In genomic region chr2:102301867-102302362, GRCh38 we compare ENCODE assay signal across 8 cellular contexts. TPM values are rescaled to one million over a fixed set of nuclear protein-coding genes. Genes with fewer than 3 reads are reported as not detected.
DNase-seq lines count a peak whose midpoint lies in the region; ATAC-seq and TF ChIP-seq lines count a peak whose summit lies in the region.

No MANE protein-coding gene starts in this region.

- H3K4me2 ChIP-seq in MM.1S (ENCODE audit: low read depth, low read length): no peak overlapping the region

- peak overlapping the region; percentile 60 for H3K27ac Mint-ChIP-seq in activated CD8-positive, alpha-beta memory T cell treated with anti-CD3 and anti-CD28 coated beads, Interleukin-2, amount 10 ng/mL, durations not matched to agents 7 days and 5 days

- H3K79me2 ChIP-seq in MM.1S (ENCODE audit: low read length): no peaks in the 10 kb centered on the region

- no peak overlapping the region for H2AFZ ChIP-seq in MM.1S (ENCODE audit: low read length)

- no peak overlapping the region for H3K9ac ChIP-seq in MM.1S (ENCODE audit: low read length)

- H3K4me1 ChIP-seq in MM.1S (ENCODE audit: low read length): no peaks in the 10 kb centered on the region

- no peaks in the 10 kb centered on the region for H3K9me2 ChIP-seq in MM.1S (replicated peaks; ENCODE audit: insufficient read depth, low read length)

- no peaks in the 10 kb centered on the region for H4K20me1 ChIP-seq in MM.1S (ENCODE audit: insufficient read depth, low read length)

- H3K9me3 Mint-ChIP-seq in activated CD8-positive, alpha-beta memory T cell treated with anti-CD3 and anti-CD28 coated beads, Interleukin-2, amount 10 ng/mL, durations not matched to agents 7 days and 5 days (ENCODE audit: low read depth): no peaks in the 10 kb centered on the region

- no peaks in the 10 kb centered on the region for H3K27me3 ChIP-seq in MM.1S (replicated peaks; ENCODE audit: insufficient read depth, low read length)

- peaks cover 10% of the 10 kb centered on the region for H3K27me3 Mint-ChIP-seq in activated CD8-positive, alpha-beta memory T cell treated with anti-CD3 and anti-CD28 coated beads, Interleukin-2, amount 10 ng/mL, durations not matched to agents 7 days and 5 days

- H3K4me3 Mint-ChIP-seq in activated CD8-positive, alpha-beta memory T cell treated with anti-CD3 and anti-CD28 coated beads, Interleukin-2, amount 10 ng/mL, durations not matched to agents 7 days and 5 days: peak overlapping the region; percentile 12

- no peaks in the 10 kb centered on the region for H3F3A ChIP-seq in MM.1S (ENCODE audit: insufficient read depth, low read length)

- peak; percentile 96 for ATAC-seq in GM21529 (IDR thresholded peaks at IDR 0.05; ENCODE audit: unreplicated experiment)
- peak; percentile 99 for ATAC-seq in activated CD8-positive, alpha-beta memory T cell treated with anti-CD3 and anti-CD28 coated beads, Interleukin-2, amount 10 ng/mL, durations not matched to agents 7 days and 5 days
- ATAC-seq in stimulated activated naive CD8-positive, alpha-beta T cell treated with anti-CD3 and anti-CD28 coated beads, Interleukin-15, Interleukin-2, amounts not matched to agents 100 U/mL and 50 U/mL, for 24 hours: peak; percentile 87

- no peaks in the 10 kb centered on the region for H3K9me3 ChIP-seq in MM.1S (replicated peaks; ENCODE audit: insufficient read depth, low read length)

- peak; percentile 25; the same call in 1 of the 2 replicates for TF ChIP-seq CTCF in MM.1S (IDR thresholded peaks at IDR 0.05; ENCODE audit: low read length)

- no peak overlapping the region for H3K27ac ChIP-seq in MM.1S (ENCODE audit: low read length)

- H3K4me3 ChIP-seq in MM.1S (ENCODE audit: low read length): no peak overlapping the region

- CTCF ChIA-PET in activated CD8-positive, alpha-beta memory T cell treated with anti-CD3 and anti-CD28 coated beads, Interleukin-2, amount 10 ng/mL, durations not matched to agents 7 days and 5 days (lab: Charles Lee): interaction anchor here (0.6 to 3.2 kb wide), 20 partner anchors 8 to 147 kb away, joined by 3 to 23 read pairs (median 5); partner anchors contain the start of gene IL18R1

- DNase-seq in ELR (ENCODE audit: low read depth) (peak; percentile 55), MM.1S (peak; percentile 28), iPS DF 4.7 (ENCODE audit: extremely low read depth, low spot score) (peak; percentile 38), NCI-H146 (lab: John Stamatoyannopoulos, UW) (no peak), midbrain (lab: John Stamatoyannopoulos, UW) (no peak)
- peak; percentile 82 for DNase-seq in activated CD8-positive, alpha-beta memory T cell treated with anti-CD3 and anti-CD28 coated beads, Interleukin-2, amount 10 ng/mL, durations not matched to agents 7 days and 5 days
- peak; percentile 53 for DNase-seq in stimulated activated naive CD8-positive, alpha-beta T cell treated with anti-CD3 and anti-CD28 coated beads, Interleukin-15, Interleukin-2, amounts not matched to agents 100 U/mL and 50 U/mL, for 24 hours

- H3K4me1 Mint-ChIP-seq in activated CD8-positive, alpha-beta memory T cell treated with anti-CD3 and anti-CD28 coated beads, Interleukin-2, amount 10 ng/mL, durations not matched to agents 7 days and 5 days: peaks cover 29% of the 10 kb centered on the region

- H3K36me3 Mint-ChIP-seq in activated CD8-positive, alpha-beta memory T cell treated with anti-CD3 and anti-CD28 coated beads, Interleukin-2, amount 10 ng/mL, durations not matched to agents 7 days and 5 days: no peaks in the 10 kb centered on the region

- no peaks in the 10 kb centered on the region for H3K36me3 ChIP-seq in MM.1S (replicated peaks; ENCODE audit: insufficient read depth, low read length)

RNA-seq across cellular contexts. Expression of gene IL1RL1, which starts 9.4 kb away (rescaled TPM):
- under 1 TPM; 0.09 to 0.41 TPM for total RNA-seq in activated CD8-positive, alpha-beta memory T cell treated with anti-CD3 and anti-CD28 coated beads, Interleukin-2, amount 10 ng/mL, durations not matched to agents 7 days and 5 days

RNA-seq across cellular contexts. Expression of gene IL18R1, which starts 53.7 kb away (rescaled TPM):
- 10 to 100 TPM; 19.8 to 25.9 TPM for total RNA-seq in activated CD8-positive, alpha-beta memory T cell treated with anti-CD3 and anti-CD28 coated beads, Interleukin-2, amount 10 ng/mL, durations not matched to agents 7 days and 5 days

Comparison
In these comparisons a context has a peak if more than half of its experiments do, and no peak if none do; other contexts are left out.
1. DNase-seq: peak in ELR (single experiment), MM.1S (single experiment), activated CD8-positive, alpha-beta memory T cell treated with anti-CD3 and anti-CD28 coated beads, Interleukin-2, amount 10 ng/mL, durations not matched to agents 7 days and 5 days (single experiment), iPS DF 4.7 (single experiment) and stimulated activated naive CD8-positive, alpha-beta T cell treated with anti-CD3 and anti-CD28 coated beads, Interleukin-15, Interleukin-2, amounts not matched to agents 100 U/mL and 50 U/mL, for 24 hours (single experiment); none in NCI-H146 (single experiment) and midbrain (single experiment).
2. Peak in every context shown above with its lines, with median percentiles within 50 percentile points of each other: ATAC-seq.